ENCODE assay signal across 37 cellular contexts in the genomic region with DNA sequence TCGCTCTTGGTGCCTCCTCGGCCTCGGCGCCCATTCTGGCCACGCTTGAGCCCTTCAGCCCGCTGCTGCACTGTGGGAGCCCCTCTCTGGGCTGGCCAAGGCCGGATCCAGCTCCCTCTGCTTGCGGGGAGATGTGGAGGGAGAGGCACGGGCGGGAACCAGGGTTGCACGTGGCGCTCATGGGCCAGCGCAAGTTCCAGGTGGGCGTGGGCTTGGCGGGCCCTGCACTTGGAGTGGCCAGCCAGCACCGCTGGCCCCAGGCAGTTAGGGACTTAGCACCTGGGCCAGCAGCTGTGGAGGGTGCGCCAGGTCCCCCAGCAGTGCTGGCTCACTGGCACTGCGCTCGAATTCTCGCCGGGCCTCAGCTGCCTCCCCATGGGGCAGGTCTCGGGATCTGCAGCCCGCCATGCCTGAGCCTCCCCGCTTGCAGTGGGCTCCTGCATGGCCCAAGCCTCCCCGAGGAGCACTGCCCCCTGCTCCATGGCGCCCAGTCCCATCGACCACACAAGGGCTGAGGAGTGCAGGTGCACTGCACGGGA.
"Had no signal": no experiment of that assay in that cellular context is flagged by ENCODE, and none has a peak within 500 bp of the region (broad histone marks: within the 10 kb centered on the region; RNA-seq: fewer than 3 reads in every experiment).

No MANE protein-coding gene starts in this region.

- H3K36me3 ChIP-seq: ascending aorta, breast epithelium, cardiac muscle cell, esophagus squamous epithelium, gastroesophageal sphincter, WERI-Rb-1 had no signal

- H3K27ac Mint-ChIP-seq: activated B cell treated with CpG ODN at 0.5 μM for 24 hours; activated CD8-positive, alpha-beta memory T cell treated with anti-CD3 and anti-CD28 coated beads, Interleukin-2, amount 10 ng/mL, durations not matched to agents 7 days and 5 days; activated CD8-positive, alpha-beta T cell treated with anti-CD3 and anti-CD28 coated beads for 36 hours; activated naive CD4-positive, alpha-beta T cell treated with anti-CD3 and anti-CD28 coated beads, Interleukin-2, amount 10 ng/mL, durations not matched to agents 7 days and 5 days; activated naive CD4-positive, alpha-beta T cell treated with anti-CD3 and anti-CD28 coated beads, Interleukin-2, amount 50 U/mL, for 72 hours; activated naive CD8-positive, alpha-beta T cell treated with anti-CD3 and anti-CD28 coated beads, Interleukin-2, amount 10 ng/mL, durations not matched to agents 7 days and 5 days; activated T-helper 1 cell treated with anti-CD3 and anti-CD28 coated beads, Interleukin-12 subunit alpha, Interleukin-12 subunit beta, Interleukin-2, Interleukin-4 antibody, amounts not matched to agents 30 ng/mL and 10 ng/mL and 1 ng/mL, durations not matched to agents 14 hours and 24 hours and 36 hours; activated T-helper 2 cell treated with anti-CD3 and anti-CD28 coated beads, Interferon-gamma antibody, Interleukin-2, Interleukin-4, amounts not matched to agents 10 μg/mL and 5 μg/mL and 100 μg/mL, durations not matched to agents 14 hours and 24 hours and 36 hours; brain; T-helper 17 cell; T-helper 2 cell treated with Interferon-gamma antibody and Interleukin-4, amounts not matched to agents 5 μg/mL and 100 μg/mL, for 36 hours had no signal

- H3K4me3 Mint-ChIP-seq: activated B cell treated with CpG ODN at 0.5 μM for 24 hours; activated CD8-positive, alpha-beta memory T cell treated with anti-CD3 and anti-CD28 coated beads, Interleukin-2, amount 10 ng/mL, durations not matched to agents 7 days and 5 days; activated CD8-positive, alpha-beta T cell treated with anti-CD3 and anti-CD28 coated beads for 36 hours; activated naive CD4-positive, alpha-beta T cell treated with anti-CD3 and anti-CD28 coated beads, Interleukin-2, amount 10 ng/mL, durations not matched to agents 7 days and 5 days; activated naive CD8-positive, alpha-beta T cell treated with anti-CD3 and anti-CD28 coated beads, Interleukin-2, amount 10 ng/mL, durations not matched to agents 7 days and 5 days; activated T-helper 1 cell treated with anti-CD3 and anti-CD28 coated beads, Interleukin-12 subunit alpha, Interleukin-12 subunit beta, Interleukin-2, Interleukin-4 antibody, amounts not matched to agents 30 ng/mL and 10 ng/mL and 1 ng/mL, durations not matched to agents 14 hours and 24 hours and 36 hours; brain; central memory CD8-positive, alpha-beta T cell; T-helper 17 cell; T-helper 2 cell treated with Interferon-gamma antibody and Interleukin-4, amounts not matched to agents 5 μg/mL and 100 μg/mL, for 36 hours had no signal

- FAIRE-seq: colon, endometrium, endothelial cell of umbilical vein had no signal

- H3K9me3 ChIP-seq: ascending aorta, esophagus squamous epithelium had no signal

- H3K9me3 Mint-ChIP-seq: activated B cell treated with CpG ODN at 0.5 μM for 24 hours; activated naive CD4-positive, alpha-beta T cell treated with anti-CD3 and anti-CD28 coated beads, Interleukin-2, amount 10 ng/mL, durations not matched to agents 7 days and 5 days; activated T-helper 1 cell treated with anti-CD3 and anti-CD28 coated beads, Interleukin-12 subunit alpha, Interleukin-12 subunit beta, Interleukin-2, Interleukin-4 antibody, amounts not matched to agents 30 ng/mL and 10 ng/mL and 1 ng/mL, durations not matched to agents 14 hours and 24 hours and 36 hours; activated T-helper 2 cell treated with anti-CD3 and anti-CD28 coated beads, Interferon-gamma antibody, Interleukin-2, Interleukin-4, amounts not matched to agents 10 μg/mL and 5 μg/mL and 100 μg/mL, durations not matched to agents 14 hours and 24 hours and 36 hours; T-helper 2 cell treated with Interferon-gamma antibody and Interleukin-4, amounts not matched to agents 5 μg/mL and 100 μg/mL, for 36 hours had no signal

- H3K27me3 Mint-ChIP-seq: activated B cell treated with CpG ODN at 0.5 μM for 24 hours; activated CD8-positive, alpha-beta memory T cell treated with anti-CD3 and anti-CD28 coated beads, Interleukin-2, amount 10 ng/mL, durations not matched to agents 7 days and 5 days; activated naive CD4-positive, alpha-beta T cell treated with anti-CD3 and anti-CD28 coated beads, Interleukin-2, amount 10 ng/mL, durations not matched to agents 7 days and 5 days; activated naive CD8-positive, alpha-beta T cell treated with anti-CD3 and anti-CD28 coated beads, Interleukin-2, amount 10 ng/mL, durations not matched to agents 7 days and 5 days; brain had no signal

- H3K4me3 ChIP-seq: ascending aorta, breast epithelium, cardiac muscle cell, esophagus squamous epithelium, gastroesophageal sphincter had no signal

- H3K36me3 Mint-ChIP-seq: activated CD8-positive, alpha-beta memory T cell treated with anti-CD3 and anti-CD28 coated beads, Interleukin-2, amount 10 ng/mL, durations not matched to agents 7 days and 5 days; activated naive CD4-positive, alpha-beta T cell treated with anti-CD3 and anti-CD28 coated beads, Interleukin-2, amount 10 ng/mL, durations not matched to agents 7 days and 5 days; activated naive CD4-positive, alpha-beta T cell treated with anti-CD3 and anti-CD28 coated beads, Interleukin-2, amount 50 U/mL, for 72 hours; activated naive CD8-positive, alpha-beta T cell treated with anti-CD3 and anti-CD28 coated beads, Interleukin-2, amount 10 ng/mL, durations not matched to agents 7 days and 5 days; brain had no signal

- DNase-seq: activated B cell treated with CpG ODN at 0.5 μM for 24 hours; activated CD4-positive, alpha-beta T cell treated with anti-CD3 and anti-CD28 coated beads for 48 hours; activated CD4-positive, alpha-beta T cell treated with anti-CD3 and anti-CD28 coated beads, Interleukin-2, amount 50 U/mL, for 1 hour; activated CD4-positive, alpha-beta T cell treated with anti-CD3 and anti-CD28 coated beads, Interleukin-2, amount 50 U/mL, for 48 hours; activated CD8-positive, alpha-beta memory T cell treated with anti-CD3 and anti-CD28 coated beads, Interleukin-2, amount 10 ng/mL, durations not matched to agents 7 days and 5 days; activated CD8-positive, alpha-beta memory T cell treated with anti-CD3 and anti-CD28 coated beads, Interleukin-2, amount 50 U/mL, for 4 hours; activated CD8-positive, alpha-beta T cell treated with anti-CD3 and anti-CD28 coated beads for 36 hours; activated gamma-delta T cell; activated naive CD4-positive, alpha-beta T cell; activated naive CD4-positive, alpha-beta T cell treated with anti-CD3 and anti-CD28 coated beads, Interleukin-2, amount 10 ng/mL, durations not matched to agents 7 days and 5 days; activated naive CD8-positive, alpha-beta T cell treated with anti-CD3 and anti-CD28 coated beads, Interleukin-2, amount 10 ng/mL, durations not matched to agents 7 days and 5 days; activated T-cell treated with anti-CD3 and anti-CD28 coated beads, Interleukin-2, amount 50 U/mL, for 1 hour; activated T-cell treated with anti-CD3 and anti-CD28 coated beads, Interleukin-2, amount 50 U/mL, for 48 hours; cortex of kidney; dermis blood vessel endothelial cell; effector CD8-positive, alpha-beta T cell; esophagus squamous epithelium; foreskin melanocyte; T-helper 1 cell; T-helper 17 cell; T1000; WERI-Rb-1 had no signal

- H3K4me1 ChIP-seq: ascending aorta, breast epithelium, esophagus squamous epithelium, gastroesophageal sphincter had no signal

- H3K27me3 ChIP-seq: ascending aorta, breast epithelium, cardiac muscle cell, esophagus squamous epithelium, gastroesophageal sphincter had no signal

- ATAC-seq: activated CD4-positive, CD25-positive, alpha-beta regulatory T cell treated with anti-CD3 and anti-CD28 coated beads, Interleukin-2, amount 50 U/mL, for 24 hours; activated CD8-positive, alpha-beta memory T cell treated with anti-CD3 and anti-CD28 coated beads, Interleukin-2, amount 10 ng/mL, durations not matched to agents 7 days and 5 days; activated CD8-positive, alpha-beta T cell treated with anti-CD3 and anti-CD28 coated beads for 36 hours; activated naive CD4-positive, alpha-beta T cell treated with anti-CD3 and anti-CD28 coated beads, Interleukin-2, amount 50 U/mL, for 72 hours; gastroesophageal sphincter; T-helper 17 cell had no signal

- H3K4me1 Mint-ChIP-seq: activated B cell treated with CpG ODN at 0.5 μM for 24 hours; activated CD8-positive, alpha-beta memory T cell treated with anti-CD3 and anti-CD28 coated beads, Interleukin-2, amount 10 ng/mL, durations not matched to agents 7 days and 5 days; activated naive CD4-positive, alpha-beta T cell treated with anti-CD3 and anti-CD28 coated beads, Interleukin-2, amount 10 ng/mL, durations not matched to agents 7 days and 5 days; activated naive CD8-positive, alpha-beta T cell treated with anti-CD3 and anti-CD28 coated beads, Interleukin-2, amount 10 ng/mL, durations not matched to agents 7 days and 5 days; brain; central memory CD8-positive, alpha-beta T cell; T-helper 17 cell had no signal

- H3K27ac ChIP-seq: ascending aorta, breast epithelium, cardiac muscle cell, epithelial cell of prostate, esophagus squamous epithelium, gastroesophageal sphincter, WERI-Rb-1 had no signal
